Comparison of ENCODE assay signal across 1 cellular context in the genomic region with DNA sequence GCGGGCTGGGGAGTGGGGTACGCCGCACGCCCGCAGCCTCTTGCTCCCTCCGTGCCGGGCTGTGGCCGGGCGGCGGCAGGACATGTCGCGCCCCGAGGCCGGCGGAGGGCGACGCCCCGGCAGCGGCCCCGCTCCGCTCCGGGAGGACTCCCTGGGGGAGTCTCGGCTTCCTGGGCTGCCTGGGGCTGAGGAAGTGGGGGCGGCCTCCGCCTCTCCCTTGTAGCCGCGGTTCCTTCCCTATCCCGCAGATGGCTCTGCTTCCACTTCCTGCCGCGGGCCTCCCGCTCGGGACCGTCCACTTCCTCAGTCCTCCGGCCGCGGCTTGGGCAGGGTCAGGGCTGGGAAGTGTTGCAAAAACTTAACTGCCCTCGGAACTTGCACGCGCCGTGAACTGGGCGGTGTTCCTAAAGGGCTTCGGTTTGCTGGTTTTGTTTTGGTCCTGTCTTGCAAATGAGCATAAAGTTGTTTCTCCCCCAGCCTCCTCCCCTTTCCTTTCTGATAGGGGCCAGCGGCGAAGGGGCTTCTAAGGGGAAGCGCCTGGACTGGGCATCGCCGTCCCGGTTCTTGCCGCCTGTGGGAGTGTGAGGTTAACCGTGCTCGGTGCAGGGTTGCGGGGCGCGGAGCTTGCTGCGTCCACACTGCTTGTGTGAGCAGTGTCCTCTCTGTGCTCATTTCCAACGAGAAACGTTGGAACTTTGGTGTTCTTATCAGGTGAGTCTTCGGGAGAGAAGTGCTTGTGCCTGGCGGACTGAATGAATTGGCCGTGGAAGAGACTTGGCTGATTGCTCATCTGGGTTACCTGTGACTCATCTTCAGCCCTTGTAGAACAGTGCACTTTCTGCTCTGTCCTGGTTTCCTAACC.
TF ChIP-seq lines count a peak whose summit lies in the region.

No MANE protein-coding gene starts in this region.

TF ChIP-seq in K562, 482 proteins besides CTCF, POLR2A, EP300 and RAD21 (continued from another document and continues in another):
- TF ChIP-seq, protein P1, sequence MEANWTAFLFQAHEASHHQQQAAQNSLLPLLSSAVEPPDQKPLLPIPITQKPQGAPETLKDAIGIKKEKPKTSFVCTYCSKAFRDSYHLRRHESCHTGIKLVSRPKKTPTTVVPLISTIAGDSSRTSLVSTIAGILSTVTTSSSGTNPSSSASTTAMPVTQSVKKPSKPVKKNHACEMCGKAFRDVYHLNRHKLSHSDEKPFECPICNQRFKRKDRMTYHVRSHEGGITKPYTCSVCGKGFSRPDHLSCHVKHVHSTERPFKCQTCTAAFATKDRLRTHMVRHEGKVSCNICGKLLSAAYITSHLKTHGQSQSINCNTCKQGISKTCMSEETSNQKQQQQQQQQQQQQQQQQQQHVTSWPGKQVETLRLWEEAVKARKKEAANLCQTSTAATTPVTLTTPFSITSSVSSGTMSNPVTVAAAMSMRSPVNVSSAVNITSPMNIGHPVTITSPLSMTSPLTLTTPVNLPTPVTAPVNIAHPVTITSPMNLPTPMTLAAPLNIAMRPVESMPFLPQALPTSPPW (CRISPR knock-in tag; IDR thresholded peaks at IDR 0.05) = peak; percentile 83
- TF ChIP-seq FOSL1 (tag; conservative IDR thresholded peaks at IDR 0.05) = peak; percentile 73
- 0 out of 2 replicates have a peak, but pooled peaks have one; percentile 9 for TF ChIP-seq MECOM (CRISPR knock-in tag; IDR thresholded peaks at IDR 0.05)
- TF ChIP-seq FOS (IDR thresholded peaks at IDR 0.05; ENCODE audit: extremely low read depth, insufficient read length) = no peak
- TF ChIP-seq JUND (IDR thresholded peaks at IDR 0.05; ENCODE audit: borderline replicate concordance, low read depth, low read length) = peak; percentile 51; the same call in 1 of the 2 replicates
- peak; percentile 55; the same call in 1 of the 3 replicates for TF ChIP-seq JUND (tag; IDR thresholded peaks at IDR 0.05; ENCODE audit: borderline replicate concordance, low read depth, low read length)
- TF ChIP-seq CEBPG (CRISPR knock-in tag; IDR thresholded peaks at IDR 0.05) = no peak
- 0 out of 4 replicates have a peak, but pooled peaks of 1 of the 2 experiments have one; percentile 17 for TF ChIP-seq CEBPG (tag; conservative IDR thresholded peaks at IDR 0.05 in 1 of 2, IDR thresholded peaks at IDR 0.05 in 1 of 2)
- peak; percentile 58; the same call in 1 of the 2 replicates for TF ChIP-seq SMAD4 (CRISPR knock-in tag; conservative IDR thresholded peaks at IDR 0.05)
- peak; percentile 67 for TF ChIP-seq GABPB1 (CRISPR knock-in tag; IDR thresholded peaks at IDR 0.05)
- TF ChIP-seq, protein P2, sequence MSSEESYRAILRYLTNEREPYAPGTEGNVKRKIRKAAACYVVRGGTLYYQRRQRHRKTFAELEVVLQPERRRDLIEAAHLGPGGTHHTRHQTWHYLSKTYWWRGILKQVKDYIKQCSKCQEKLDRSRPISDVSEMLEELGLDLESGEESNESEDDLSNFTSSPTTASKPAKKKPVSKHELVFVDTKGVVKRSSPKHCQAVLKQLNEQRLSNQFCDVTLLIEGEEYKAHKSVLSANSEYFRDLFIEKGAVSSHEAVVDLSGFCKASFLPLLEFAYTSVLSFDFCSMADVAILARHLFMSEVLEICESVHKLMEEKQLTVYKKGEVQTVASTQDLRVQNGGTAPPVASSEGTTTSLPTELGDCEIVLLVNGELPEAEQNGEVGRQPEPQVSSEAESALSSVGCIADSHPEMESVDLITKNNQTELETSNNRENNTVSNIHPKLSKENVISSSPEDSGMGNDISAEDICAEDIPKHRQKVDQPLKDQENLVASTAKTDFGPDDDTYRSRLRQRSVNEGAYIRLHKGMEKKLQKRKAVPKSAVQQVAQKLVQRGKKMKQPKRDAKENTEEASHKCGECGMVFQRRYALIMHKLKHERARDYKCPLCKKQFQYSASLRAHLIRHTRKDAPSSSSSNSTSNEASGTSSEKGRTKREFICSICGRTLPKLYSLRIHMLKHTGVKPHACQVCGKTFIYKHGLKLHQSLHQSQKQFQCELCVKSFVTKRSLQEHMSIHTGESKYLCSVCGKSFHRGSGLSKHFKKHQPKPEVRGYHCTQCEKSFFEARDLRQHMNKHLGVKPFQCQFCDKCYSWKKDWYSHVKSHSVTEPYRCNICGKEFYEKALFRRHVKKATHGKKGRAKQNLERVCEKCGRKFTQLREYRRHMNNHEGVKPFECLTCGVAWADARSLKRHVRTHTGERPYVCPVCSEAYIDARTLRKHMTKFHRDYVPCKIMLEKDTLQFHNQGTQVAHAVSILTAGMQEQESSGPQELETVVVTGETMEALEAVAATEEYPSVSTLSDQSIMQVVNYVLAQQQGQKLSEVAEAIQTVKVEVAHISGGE (CRISPR knock-in tag; IDR thresholded peaks at IDR 0.05) = peak in 2 of 3 experiments; percentile 46 to 88; a peak in 4 of 6 replicates
- peak; percentile 54; the same call in 1 of the 2 replicates for TF ChIP-seq SUPT5H (IDR thresholded peaks at IDR 0.05)
- TF ChIP-seq, protein P3, sequence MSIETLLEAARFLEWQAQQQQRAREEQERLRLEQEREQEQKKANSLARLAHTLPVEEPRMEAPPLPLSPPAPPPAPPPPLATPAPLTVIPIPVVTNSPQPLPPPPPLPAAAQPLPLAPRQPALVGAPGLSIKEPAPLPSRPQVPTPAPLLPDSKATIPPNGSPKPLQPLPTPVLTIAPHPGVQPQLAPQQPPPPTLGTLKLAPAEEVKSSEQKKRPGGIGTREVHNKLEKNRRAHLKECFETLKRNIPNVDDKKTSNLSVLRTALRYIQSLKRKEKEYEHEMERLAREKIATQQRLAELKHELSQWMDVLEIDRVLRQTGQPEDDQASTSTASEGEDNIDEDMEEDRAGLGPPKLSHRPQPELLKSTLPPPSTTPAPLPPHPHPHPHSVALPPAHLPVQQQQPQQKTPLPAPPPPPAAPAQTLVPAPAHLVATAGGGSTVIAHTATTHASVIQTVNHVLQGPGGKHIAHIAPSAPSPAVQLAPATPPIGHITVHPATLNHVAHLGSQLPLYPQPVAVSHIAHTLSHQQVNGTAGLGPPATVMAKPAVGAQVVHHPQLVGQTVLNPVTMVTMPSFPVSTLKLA (conservative IDR thresholded peaks at IDR 0.05) = peak in 1 of 2 experiments; percentile 23; a peak in 2 of 4 replicates
- peak; percentile 38; the same call in 1 of the 2 replicates for TF ChIP-seq MYC (IDR thresholded peaks at IDR 0.05; ENCODE audit: low read depth, low read length)
- TF ChIP-seq MYC (CRISPR knock-in tag; IDR thresholded peaks at IDR 0.05; ENCODE audit: borderline replicate concordance, low read depth) = no peak
- TF ChIP-seq, protein P4, sequence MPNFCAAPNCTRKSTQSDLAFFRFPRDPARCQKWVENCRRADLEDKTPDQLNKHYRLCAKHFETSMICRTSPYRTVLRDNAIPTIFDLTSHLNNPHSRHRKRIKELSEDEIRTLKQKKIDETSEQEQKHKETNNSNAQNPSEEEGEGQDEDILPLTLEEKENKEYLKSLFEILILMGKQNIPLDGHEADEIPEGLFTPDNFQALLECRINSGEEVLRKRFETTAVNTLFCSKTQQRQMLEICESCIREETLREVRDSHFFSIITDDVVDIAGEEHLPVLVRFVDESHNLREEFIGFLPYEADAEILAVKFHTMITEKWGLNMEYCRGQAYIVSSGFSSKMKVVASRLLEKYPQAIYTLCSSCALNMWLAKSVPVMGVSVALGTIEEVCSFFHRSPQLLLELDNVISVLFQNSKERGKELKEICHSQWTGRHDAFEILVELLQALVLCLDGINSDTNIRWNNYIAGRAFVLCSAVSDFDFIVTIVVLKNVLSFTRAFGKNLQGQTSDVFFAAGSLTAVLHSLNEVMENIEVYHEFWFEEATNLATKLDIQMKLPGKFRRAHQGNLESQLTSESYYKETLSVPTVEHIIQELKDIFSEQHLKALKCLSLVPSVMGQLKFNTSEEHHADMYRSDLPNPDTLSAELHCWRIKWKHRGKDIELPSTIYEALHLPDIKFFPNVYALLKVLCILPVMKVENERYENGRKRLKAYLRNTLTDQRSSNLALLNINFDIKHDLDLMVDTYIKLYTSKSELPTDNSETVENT (CRISPR knock-in tag; IDR thresholded peaks at IDR 0.05) = 0 out of 2 replicates have a peak, but pooled peaks have one; percentile 20
- TF ChIP-seq RBFOX2 (IDR thresholded peaks at IDR 0.05; ENCODE audit: low read depth, low read length) = peak; percentile 80
- peak; percentile 95 for TF ChIP-seq ETV5 (CRISPR knock-in tag; IDR thresholded peaks at IDR 0.05; ENCODE audit: low read depth)
- TF ChIP-seq KLF13 (tag; IDR thresholded peaks at IDR 0.05; ENCODE audit: borderline replicate concordance, low read depth) = no peak
- peak; percentile 70; the same call in 1 of the 2 replicates for TF ChIP-seq ZBTB7A (IDR thresholded peaks at IDR 0.05; ENCODE audit: borderline replicate concordance, control insufficient read depth, low read depth, low read length)
- 0 out of 2 replicates have a peak, but pooled peaks have one; percentile 21 for TF ChIP-seq SMARCA4 (IDR thresholded peaks at IDR 0.05)
- TF ChIP-seq HNRNPL (IDR thresholded peaks at IDR 0.05; ENCODE audit: low read depth, low read length) = peak; percentile 14; the same call in 1 of the 2 replicates
- TF ChIP-seq, protein P5, sequence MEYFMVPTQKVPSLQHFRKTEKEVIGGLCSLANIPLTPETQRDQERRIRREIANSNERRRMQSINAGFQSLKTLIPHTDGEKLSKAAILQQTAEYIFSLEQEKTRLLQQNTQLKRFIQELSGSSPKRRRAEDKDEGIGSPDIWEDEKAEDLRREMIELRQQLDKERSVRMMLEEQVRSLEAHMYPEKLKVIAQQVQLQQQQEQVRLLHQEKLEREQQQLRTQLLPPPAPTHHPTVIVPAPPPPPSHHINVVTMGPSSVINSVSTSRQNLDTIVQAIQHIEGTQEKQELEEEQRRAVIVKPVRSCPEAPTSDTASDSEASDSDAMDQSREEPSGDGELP (CRISPR knock-in tag; IDR thresholded peaks at IDR 0.05; ENCODE audit: borderline replicate concordance) = peak; percentile 35; the same call in 1 of the 2 replicates
- TF ChIP-seq CEBPB (tag; IDR thresholded peaks at IDR 0.05) = peak; percentile 76
- 0 out of 2 replicates have a peak, but pooled peaks have one; percentile 25 for TF ChIP-seq NFE2 (IDR thresholded peaks at IDR 0.05; ENCODE audit: low read depth)
- TF ChIP-seq, protein P6, sequence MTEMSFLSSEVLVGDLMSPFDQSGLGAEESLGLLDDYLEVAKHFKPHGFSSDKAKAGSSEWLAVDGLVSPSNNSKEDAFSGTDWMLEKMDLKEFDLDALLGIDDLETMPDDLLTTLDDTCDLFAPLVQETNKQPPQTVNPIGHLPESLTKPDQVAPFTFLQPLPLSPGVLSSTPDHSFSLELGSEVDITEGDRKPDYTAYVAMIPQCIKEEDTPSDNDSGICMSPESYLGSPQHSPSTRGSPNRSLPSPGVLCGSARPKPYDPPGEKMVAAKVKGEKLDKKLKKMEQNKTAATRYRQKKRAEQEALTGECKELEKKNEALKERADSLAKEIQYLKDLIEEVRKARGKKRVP (CRISPR knock-in tag; IDR thresholded peaks at IDR 0.05) = no peak
- no peak for TF ChIP-seq PYGO2 (tag; IDR thresholded peaks at IDR 0.05)
- peak; percentile 39 for TF ChIP-seq CXXC5 (CRISPR knock-in tag; IDR thresholded peaks at IDR 0.05)
- TF ChIP-seq SAP30 (IDR thresholded peaks at IDR 0.05; ENCODE audit: borderline replicate concordance, insufficient read depth, low read depth, low read length, poor library complexity, severe bottlenecking) = peak; percentile 55
